ENCODE assay signal across 7 cellular contexts in genomic region chr4:183182873-183183725, GRCh38.
A peak's percentile ranks its signal among the peaks of the same experiment; 100 is the strongest.
DNase-seq lines count a peak whose midpoint lies in the region; ATAC-seq and TF ChIP-seq lines count a peak whose summit lies in the region.

No MANE protein-coding gene starts in this region.

- ATAC-seq in GM23338: peak; percentile 93
- no peak for ATAC-seq in HG03196 (IDR thresholded peaks at IDR 0.05; ENCODE audit: unreplicated experiment)

- no peak for TF ChIP-seq POLR2A in testis (IDR thresholded peaks at IDR 0.05)

- WGBS in testis, 2 donors: 69 to 74% methylated on average over 14 of the region's 14 CpGs

- H3K36me3 ChIP-seq in GM23338 (ENCODE audit: insufficient read depth) (no peaks in the 10 kb centered on the region), testis (ENCODE audit: low read depth, missing control alignments) (no peaks in the 10 kb centered on the region)

- H3K4me1 ChIP-seq in GM23338 (ENCODE audit: insufficient read depth) (peaks cover 70% of the 10 kb centered on the region), testis (no peaks in the 10 kb centered on the region)

- H3K27ac ChIP-seq in GM23338 (ENCODE audit: low read depth) (peak overlapping the region; percentile 97), testis (no peak overlapping the region)

- H3K4me1 Mint-ChIP-seq in GM23338: peaks cover 76% of the 10 kb centered on the region
- H3K4me1 Mint-ChIP-seq in activated CD4-positive, alpha-beta memory T cell treated with anti-CD3 and anti-CD28 coated beads for 36 hours (ENCODE audit: low read depth): peaks cover 22% of the 10 kb centered on the region
- H3K4me1 Mint-ChIP-seq in type B pancreatic cell (ENCODE audit: unreplicated experiment): peaks cover 8% of the 10 kb centered on the region

- TF ChIP-seq CTCF in GM23338 (conservative IDR thresholded peaks at IDR 0.05; ENCODE audit: low read depth in 2 of 2): no peak
- TF ChIP-seq CTCF in testis (IDR thresholded peaks at IDR 0.05): no peak
- TF ChIP-seq CTCF in type B pancreatic cell (conservative IDR thresholded peaks at IDR 0.05): no peak

- POLR2A ChIA-PET in activated CD4-positive, alpha-beta memory T cell treated with anti-CD3 and anti-CD28 coated beads for 36 hours (lab: Charles Lee): interaction anchor here (0.8 kb wide), 1 partner anchor 265 kb away, joined by 3 read pairs; no protein-coding TSS in a partner anchor

- H3F3A ChIP-seq in GM23338 (replicated peaks; ENCODE audit: low read depth): peaks cover 8% of the 10 kb centered on the region; the same call in 1 of the 2 replicates

- peaks cover 10% of the 10 kb centered on the region for H3K27me3 Mint-ChIP-seq in GM23338 (ENCODE audit: insufficient read depth, low read depth, poor library complexity)
- H3K27me3 Mint-ChIP-seq in activated CD4-positive, alpha-beta memory T cell treated with anti-CD3 and anti-CD28 coated beads for 36 hours: peaks cover 29% of the 10 kb centered on the region
- no peaks in the 10 kb centered on the region for H3K27me3 Mint-ChIP-seq in type B pancreatic cell

- H3K9me3 Mint-ChIP-seq in GM23338: peaks cover 8% of the 10 kb centered on the region; the same call in 2 of the 3 replicates
- peaks cover 6% of the 10 kb centered on the region for H3K9me3 Mint-ChIP-seq in activated CD4-positive, alpha-beta memory T cell treated with anti-CD3 and anti-CD28 coated beads for 36 hours
- H3K9me3 Mint-ChIP-seq in type B pancreatic cell: peaks cover 7% of the 10 kb centered on the region

- no peaks in the 10 kb centered on the region for H3K9me2 ChIP-seq in GM23338 (ENCODE audit: insufficient read depth)

- DNase-seq in GM23338 (ENCODE audit: low spot score) (peak; percentile 97), NCI-H2107 (lab: John Stamatoyannopoulos, UW) (peak; percentile 33), iPS DF 19.7 (ENCODE audit: low read depth, low spot score) (peak; percentile 99), testis (peak; percentile 21), type B pancreatic cell (ENCODE audit: extremely low spot score, unreplicated experiment) (no peak)
- peak; percentile 74 for DNase-seq in activated CD4-positive, alpha-beta memory T cell treated with anti-CD3 and anti-CD28 coated beads for 36 hours

- intact Hi-C loops in activated CD4-positive, alpha-beta memory T cell treated with anti-CD3 and anti-CD28 coated beads for 36 hours (cut with micrococcal nuclease): loop anchor here (2.0 to 5.0 kb wide), 2 partner anchors 208 to 266 kb away; partner anchors contain the start of gene DCTD
- intact Hi-C loops in testis (cut with DNase I; ENCODE audit: low total_unique reads): no loop called here

- no peaks in the 10 kb centered on the region for H4K20me1 ChIP-seq in GM23338 (replicated peaks; ENCODE audit: insufficient read depth)

- H3K36me3 Mint-ChIP-seq in GM23338 (ENCODE audit: low read depth) (peaks cover 28% of the 10 kb centered on the region), type B pancreatic cell (peaks cover 7% of the 10 kb centered on the region)
- no peaks in the 10 kb centered on the region for H3K36me3 Mint-ChIP-seq in activated CD4-positive, alpha-beta memory T cell treated with anti-CD3 and anti-CD28 coated beads for 36 hours

- peaks cover 85% of the 10 kb centered on the region for H3K79me2 ChIP-seq in GM23338 (replicated peaks; ENCODE audit: insufficient read depth)

- H2AFZ ChIP-seq in GM23338: no peak overlapping the region

- H3K27me3 ChIP-seq in GM23338 (ENCODE audit: insufficient read depth) (no peaks in the 10 kb centered on the region), testis (no peaks in the 10 kb centered on the region)

- CTCF ChIA-PET in activated CD4-positive, alpha-beta memory T cell treated with anti-CD3 and anti-CD28 coated beads for 36 hours (lab: Charles Lee): no interaction called here

- no peaks in the 10 kb centered on the region for H3K9me3 ChIP-seq in testis

- peak overlapping the region; percentile 99 for H3K27ac Mint-ChIP-seq in GM23338
- H3K27ac Mint-ChIP-seq in activated CD4-positive, alpha-beta memory T cell treated with anti-CD3 and anti-CD28 coated beads for 36 hours: no peak overlapping the region
- H3K27ac Mint-ChIP-seq in type B pancreatic cell: no peak overlapping the region

- H3K4me3 Mint-ChIP-seq in GM23338 (peak overlapping the region; percentile 69), type B pancreatic cell (no peak overlapping the region)
- H3K4me3 Mint-ChIP-seq in activated CD4-positive, alpha-beta memory T cell treated with anti-CD3 and anti-CD28 coated beads for 36 hours: no peak overlapping the region

- H3K4me2 ChIP-seq in GM23338: peak overlapping the region; percentile 70

- H3K4me3 ChIP-seq in GM23338: peak overlapping the region; percentile 39
- H3K4me3 ChIP-seq in testis: no peak overlapping the region

TF ChIP-seq in GM23338, 12 proteins besides CTCF, POLR2A, EP300 and RAD21 (continues in another document):
- TF ChIP-seq JUNB (IDR thresholded peaks at IDR 0.05; ENCODE audit: unreplicated experiment) (no peak), EZH2phosphoT487 (IDR thresholded peaks at IDR 0.05; ENCODE audit: unreplicated experiment) (no peak), ETS1 (IDR thresholded peaks at IDR 0.05) (peak; percentile 78), ZNF114 (CRISPR knock-in tag; IDR thresholded peaks at IDR 0.05) (no peak), NANOG (IDR thresholded peaks at IDR 0.05; ENCODE audit: borderline replicate concordance) (peak; percentile 98), POLR2AphosphoS5 (IDR thresholded peaks at IDR 0.05; ENCODE audit: low read depth) (peak; percentile 41; the same call in 1 of the 2 replicates), CREB1 (CRISPR knock-in tag; IDR thresholded peaks at IDR 0.05; ENCODE audit: low read depth) (peak; percentile 68), STAT1 (IDR thresholded peaks at IDR 0.05; ENCODE audit: unreplicated experiment) (no peak), ZNF462 (CRISPR knock-in tag; IDR thresholded peaks at IDR 0.05) (0 out of 2 replicates have a peak, but pooled peaks have one; percentile 10)
